ENCODE assay signal across 13 cellular contexts in genomic region chr12:6178981-6179761, GRCh38. TPM values are rescaled to one million over a fixed set of nuclear protein-coding genes. Genes with fewer than 3 reads are reported as not detected.
DNase-seq lines count a peak whose midpoint lies in the region; ATAC-seq and TF ChIP-seq lines count a peak whose summit lies in the region.
"Had no signal": no experiment of that assay in that cellular context is flagged by ENCODE, and none has a peak within 500 bp of the region (broad histone marks: within the 10 kb centered on the region; RNA-seq: fewer than 3 reads in every experiment).

No MANE protein-coding gene starts in this region.

- TF ChIP-seq CTCF in BJ (IDR thresholded peaks at IDR 0.05; ENCODE audit: insufficient read depth, low read depth, low read length) (peak; percentile 33), SK-N-SH (IDR thresholded peaks at IDR 0.05) (no peak; the same call in 1 of the 2 replicates), fibroblast of the aortic adventitia (IDR thresholded peaks at IDR 0.05; ENCODE audit: insufficient read depth, low read length) (peak; percentile 31), osteoblast (IDR thresholded peaks at IDR 0.05; ENCODE audit: extremely low read depth, low read depth, low read length) (peak; percentile 18), Peyer's patch (IDR thresholded peaks at IDR 0.05) (no peak)

- no peaks in the 10 kb centered on the region for H3K79me2 ChIP-seq in SK-N-SH (ENCODE audit: insufficient read depth)
- H3K79me2 ChIP-seq in osteoblast (ENCODE audit: insufficient read depth, low read length), result no peaks in the 10 kb centered on the region

- no peak overlapping the region for H3K4me3 ChIP-seq in BJ (ENCODE audit: low read depth, low read length)
- no peak overlapping the region for H3K4me3 ChIP-seq in SK-N-SH (ENCODE audit: low read depth in 2 of 2, low read length in 1 of 2)
- H3K4me3 ChIP-seq in fibroblast of the aortic adventitia (ENCODE audit: low read depth, low read length), result no peak overlapping the region
- no peak overlapping the region for H3K4me3 ChIP-seq in osteoblast (ENCODE audit: insufficient read depth, low read length)
- no peak overlapping the region for H3K4me3 ChIP-seq in Peyer's patch
- H3K4me3 ChIP-seq: BLaER1 had no signal

- no peak overlapping the region for H3K4me2 ChIP-seq in SK-N-SH
- H3K4me2 ChIP-seq in osteoblast (ENCODE audit: insufficient read depth, low read length), result no peak overlapping the region
- H3K4me2 ChIP-seq: BLaER1 had no signal

- H3K36me3 ChIP-seq in BJ (ENCODE audit: control insufficient read depth, insufficient read depth, low read length) (no peaks in the 10 kb centered on the region), SK-N-SH (replicated peaks in 1 of 2; ENCODE audit: control insufficient read depth in 1 of 2, insufficient read depth in 2 of 2, low read length in 1 of 2) (no peaks in the 10 kb centered on the region), osteoblast (ENCODE audit: insufficient read depth, low read length) (no peaks in the 10 kb centered on the region), Peyer's patch (no peaks in the 10 kb centered on the region)
- H3K36me3 ChIP-seq: BLaER1 had no signal

- TF ChIP-seq POLR2A in Peyer's patch (IDR thresholded peaks at IDR 0.05), result no peak

- H3K27me3 ChIP-seq in BJ (ENCODE audit: control insufficient read depth, insufficient read depth, low read length) (no peaks in the 10 kb centered on the region), SK-N-SH (ENCODE audit: insufficient read depth) (no peaks in the 10 kb centered on the region), osteoblast (ENCODE audit: insufficient read depth, low read length) (no peaks in the 10 kb centered on the region), Peyer's patch (no peaks in the 10 kb centered on the region)
- H3K27me3 ChIP-seq: BLaER1 had no signal

- 79% methylated on average over 10 of the region's 10 CpGs for WGBS in SK-N-SH (ENCODE audit: low lambda C conversion rate)

- H3K27ac ChIP-seq in SK-N-SH (ENCODE audit: low read depth in 2 of 2, low read length in 1 of 2) (peak overlapping the region in 1 of 2 experiments; percentile 9; a peak in 1 of 4 replicates), osteoblast (ENCODE audit: low read depth, low read length) (peak overlapping the region; percentile 75), Peyer's patch (peak overlapping the region in 2 of 4 donors; percentile 23 to 52)
- H3K27ac ChIP-seq: BLaER1 had no signal

- intact Hi-C loops in activated T-helper 1 cell treated with anti-CD3 and anti-CD28 coated beads, Interleukin-12 subunit alpha, Interleukin-12 subunit beta, Interleukin-2, Interleukin-4 antibody, amounts not matched to agents 30 ng/mL and 10 ng/mL and 1 ng/mL, durations not matched to agents 14 hours and 24 hours and 36 hours (cut with micrococcal nuclease), result no loop called here

- DNase-seq in BJ (ENCODE audit: low read depth) (no peak), SK-N-SH (no peak), fibroblast of the aortic adventitia (ENCODE audit: low read depth) (no peak), osteoblast (ENCODE audit: insufficient read length, low spot score, missing footprints) (peak; percentile 71), Peyer's patch (no peak)
- DNase-seq in activated T-helper 1 cell treated with anti-CD3 and anti-CD28 coated beads, Interleukin-12 subunit alpha, Interleukin-12 subunit beta, Interleukin-2, Interleukin-4 antibody, amounts not matched to agents 30 ng/mL and 10 ng/mL and 1 ng/mL, durations not matched to agents 14 hours and 24 hours and 36 hours (ENCODE audit: low spot score), result no peak
- DNase-seq: Karpas-422, natural killer cell, NCI-H510A, T-cell had no signal

- H3K27ac Mint-ChIP-seq in activated T-helper 1 cell treated with anti-CD3 and anti-CD28 coated beads, Interleukin-12 subunit alpha, Interleukin-12 subunit beta, Interleukin-2, Interleukin-4 antibody, amounts not matched to agents 30 ng/mL and 10 ng/mL and 1 ng/mL, durations not matched to agents 14 hours and 24 hours and 36 hours, result no peak overlapping the region
- H3K27ac Mint-ChIP-seq: natural killer cell had no signal

- H3K4me1 Mint-ChIP-seq in activated T-helper 1 cell treated with anti-CD3 and anti-CD28 coated beads, Interleukin-12 subunit alpha, Interleukin-12 subunit beta, Interleukin-2, Interleukin-4 antibody, amounts not matched to agents 30 ng/mL and 10 ng/mL and 1 ng/mL, durations not matched to agents 14 hours and 24 hours and 36 hours (ENCODE audit: low read depth), result no peaks in the 10 kb centered on the region
- H3K4me1 Mint-ChIP-seq: T-cell had no signal

- no peaks in the 10 kb centered on the region for H3K9me3 Mint-ChIP-seq in activated T-helper 1 cell treated with anti-CD3 and anti-CD28 coated beads, Interleukin-12 subunit alpha, Interleukin-12 subunit beta, Interleukin-2, Interleukin-4 antibody, amounts not matched to agents 30 ng/mL and 10 ng/mL and 1 ng/mL, durations not matched to agents 14 hours and 24 hours and 36 hours
- H3K9me3 Mint-ChIP-seq: natural killer cell, T-cell had no signal

- H3K4me1 ChIP-seq in SK-N-SH (ENCODE audit: control insufficient read depth in 1 of 2, insufficient read depth in 2 of 2, low read depth in 1 of 2, low read length in 1 of 2) (peaks cover 10 to 42% of the 10 kb centered on the region in 2 experiments; a peak in 2 of 4 replicates), osteoblast (ENCODE audit: insufficient read depth, low read length) (peaks cover 48% of the 10 kb centered on the region), Peyer's patch (peaks cover 0 to 36% (median 20%) of the 10 kb centered on the region in 4 donors)

- TF ChIP-seq RAD21 in SK-N-SH (IDR thresholded peaks at IDR 0.05; ENCODE audit: low read length), result peak; percentile 7; the same call in 1 of the 2 replicates

- no peak for TF ChIP-seq EP300 in SK-N-SH (IDR thresholded peaks at IDR 0.05; ENCODE audit: borderline replicate concordance in 1 of 2, low read depth in 1 of 2, low read length in 1 of 2)

- H2AFZ ChIP-seq in SK-N-SH (ENCODE audit: low read depth) (0 out of 2 replicates have a peak overlapping the region, but pooled peaks have one; percentile 3), osteoblast (ENCODE audit: low read length) (peak overlapping the region; percentile 51)

- CTCF ChIA-PET in BJ (lab: Yijun Ruan, JAX) (interaction anchor here (0.9 to 1.4 kb wide), 3 partner anchors 12 to 17 kb away, joined by 3 to 5 read pairs (median 4); no protein-coding TSS in a partner anchor), SK-N-SH (lab: Yijun Ruan, JAX) (interaction anchor here (0.8 kb wide), 1 partner anchor 140 kb away, joined by 3 read pairs; no protein-coding TSS in a partner anchor)

- H4K20me1 ChIP-seq in SK-N-SH (ENCODE audit: insufficient read depth), result no peaks in the 10 kb centered on the region
- no peaks in the 10 kb centered on the region for H4K20me1 ChIP-seq in osteoblast (ENCODE audit: insufficient read depth, low read length)
- H4K20me1 ChIP-seq: BLaER1 had no signal

- no peaks in the 10 kb centered on the region for H3K9me3 ChIP-seq in SK-N-SH
- H3K9me3 ChIP-seq in osteoblast (ENCODE audit: low read depth, low read length), result no peaks in the 10 kb centered on the region
- H3K9me3 ChIP-seq in Peyer's patch, result no peaks in the 10 kb centered on the region
- H3K9me3 ChIP-seq: BLaER1 had no signal

- no peak overlapping the region for H3K4me3 Mint-ChIP-seq in activated T-helper 1 cell treated with anti-CD3 and anti-CD28 coated beads, Interleukin-12 subunit alpha, Interleukin-12 subunit beta, Interleukin-2, Interleukin-4 antibody, amounts not matched to agents 30 ng/mL and 10 ng/mL and 1 ng/mL, durations not matched to agents 14 hours and 24 hours and 36 hours
- H3K4me3 Mint-ChIP-seq: natural killer cell, T-cell had no signal

- no peaks in the 10 kb centered on the region for H3K36me3 Mint-ChIP-seq in activated T-helper 1 cell treated with anti-CD3 and anti-CD28 coated beads, Interleukin-12 subunit alpha, Interleukin-12 subunit beta, Interleukin-2, Interleukin-4 antibody, amounts not matched to agents 30 ng/mL and 10 ng/mL and 1 ng/mL, durations not matched to agents 14 hours and 24 hours and 36 hours (ENCODE audit: low read depth)
- H3K36me3 Mint-ChIP-seq: natural killer cell, T-cell had no signal

- no peak overlapping the region for H3K9ac ChIP-seq in SK-N-SH
- H3K9ac ChIP-seq: BLaER1 had no signal

- no peaks in the 10 kb centered on the region for H3F3A ChIP-seq in SK-N-SH (replicated peaks; ENCODE audit: insufficient read depth)

- H3K9me2 ChIP-seq in SK-N-SH, result no peaks in the 10 kb centered on the region

- ATAC-seq in GM18519 (IDR thresholded peaks at IDR 0.05; ENCODE audit: low FRiP score, unreplicated experiment), result no peak
- ATAC-seq in GM21515 (IDR thresholded peaks at IDR 0.05; ENCODE audit: unreplicated experiment), result no peak
- ATAC-seq: natural killer cell, T-cell had no signal

- POLR2A ChIA-PET in BJ (lab: Charles Lee), result no interaction called here
- POLR2A ChIA-PET in SK-N-SH (lab: Yijun Ruan, JAX), result no interaction called here

- H3K27me3 Mint-ChIP-seq in activated T-helper 1 cell treated with anti-CD3 and anti-CD28 coated beads, Interleukin-12 subunit alpha, Interleukin-12 subunit beta, Interleukin-2, Interleukin-4 antibody, amounts not matched to agents 30 ng/mL and 10 ng/mL and 1 ng/mL, durations not matched to agents 14 hours and 24 hours and 36 hours (ENCODE audit: insufficient read depth), result peaks cover 6% of the 10 kb centered on the region

RNA-seq across cellular contexts. Expression of gene CD9, which starts 21.0 kb away (rescaled TPM):
- polyA plus RNA-seq in BJ (2011; rRNA removed) (86.0 and 91.2 TPM in 2 replicates), SK-N-SH (2012; rRNA removed) (76.6 and 77.3 TPM in 2 replicates)
- polyA minus RNA-seq in BJ (2011; rRNA and poly(A)+ RNA removed), result 33.3 and 44.2 TPM in 2 replicates
- polyA plus RNA-seq in SK-N-SH (2012; cell fraction: cytosol; rRNA removed), result 71.1 and 79.7 TPM in 2 replicates
- 33.1 and 44.1 TPM in 2 replicates for polyA plus RNA-seq in SK-N-SH (2012; cell fraction: nucleus; rRNA removed)
- total RNA-seq in fibroblast of the aortic adventitia (ENCODE audit: low replicate concordance) (56.2 and 407 TPM in 2 replicates), osteoblast (19.4 and 34.4 TPM in 2 replicates), Peyer's patch (100 to 1,000 TPM in 3 of 4 donors, 10 to 100 TPM in 1; 31.4 to 176 (median 141) TPM)
- 47.4 and 50.9 TPM in 2 replicates for total RNA-seq in activated T-helper 1 cell treated with anti-CD3 and anti-CD28 coated beads, Interleukin-12 subunit alpha, Interleukin-12 subunit beta, Interleukin-2, Interleukin-4 antibody, amounts not matched to agents 30 ng/mL and 10 ng/mL and 1 ng/mL, durations not matched to agents 14 hours and 24 hours and 36 hours

RNA-seq across cellular contexts. Expression of gene VWF, which starts 54.7 kb away (rescaled TPM):
- polyA plus RNA-seq in BJ (2011; rRNA removed), result 0.06 and 0.07 TPM in 2 replicates
- 0.14 and 0.26 TPM in 2 replicates for polyA minus RNA-seq in BJ (2011; rRNA and poly(A)+ RNA removed)
- 0.02 and 0.12 TPM in 2 replicates for polyA plus RNA-seq in SK-N-SH (2012; rRNA removed)
- 0.01 and 0.03 TPM in 2 replicates for polyA plus RNA-seq in SK-N-SH (2012; cell fraction: cytosol; rRNA removed)
- 0.05 and 0.06 TPM in 2 replicates for polyA plus RNA-seq in SK-N-SH (2012; cell fraction: nucleus; rRNA removed)
- 1.4 and 4.5 TPM in 2 replicates for total RNA-seq in fibroblast of the aortic adventitia (ENCODE audit: low replicate concordance)
- 0.29 and 0.72 TPM in 2 replicates for total RNA-seq in osteoblast
- total RNA-seq in Peyer's patch, result 10 to 100 TPM; 21.5 to 98.2 (median 62.7) TPM
- not detected in 2 replicates for total RNA-seq in activated T-helper 1 cell treated with anti-CD3 and anti-CD28 coated beads, Interleukin-12 subunit alpha, Interleukin-12 subunit beta, Interleukin-2, Interleukin-4 antibody, amounts not matched to agents 30 ng/mL and 10 ng/mL and 1 ng/mL, durations not matched to agents 14 hours and 24 hours and 36 hours

Comparison
In these comparisons a context has a peak if more than half of its experiments do, and no peak if none do; other contexts are left out.
1. CTCF ChIP-seq: peak in BJ (single experiment), fibroblast of the aortic adventitia (single experiment) and osteoblast (single experiment); none in SK-N-SH (single experiment) and Peyer's patch (0 of 6).